ENCODE assay signal across 3 cellular contexts in genomic region chr4:2846172-2846571, GRCh38.
TF ChIP-seq lines count a peak whose summit lies in the region.

No MANE protein-coding gene starts in this region.

TF ChIP-seq in SK-N-SH, 30 proteins besides CTCF, POLR2A, EP300 and RAD21 (continued from another document):
- TF ChIP-seq TEAD4 (IDR thresholded peaks at IDR 0.05; ENCODE audit: borderline replicate concordance, insufficient read depth) (no peak), CHD2 (IDR thresholded peaks at IDR 0.05; ENCODE audit: low read length, partially characterized antibody) (no peak), RXRA (IDR thresholded peaks at IDR 0.05; ENCODE audit: borderline replicate concordance, low read depth) (no peak), TCF12 (IDR thresholded peaks at IDR 0.05) (no peak), GATA2 (CRISPR knock-in tag; IDR thresholded peaks at IDR 0.05) (no peak), SIN3A (IDR thresholded peaks at IDR 0.05; ENCODE audit: borderline replicate concordance, low read depth, low read length) (no peak), MXI1 (IDR thresholded peaks at IDR 0.05; ENCODE audit: low read depth, low read length) (no peak), YY1 (IDR thresholded peaks at IDR 0.05; ENCODE audit: low read depth) (no peak), NFIC (IDR thresholded peaks at IDR 0.05; ENCODE audit: borderline replicate concordance) (no peak), REST (IDR thresholded peaks at IDR 0.05; ENCODE audit: low read depth, low read length) (no peak), NRF1 (IDR thresholded peaks at IDR 0.05; ENCODE audit: low read depth, low read length) (no peak), FOSL2 (IDR thresholded peaks at IDR 0.05; ENCODE audit: borderline replicate concordance, low read depth) (no peak)

TF ChIP-seq in SK-N-SH treated with all-trans-retinoic acid at 6 μM for 48 hours, 23 proteins besides CTCF, POLR2A, EP300 and RAD21 (continued from another document):
- no peak for TF ChIP-seq ZNF565 (CRISPR knock-in tag; conservative IDR thresholded peaks at IDR 0.05; ENCODE audit: low read depth)
- no peak for TF ChIP-seq BACH2 (CRISPR knock-in tag; IDR thresholded peaks at IDR 0.05; ENCODE audit: borderline replicate concordance)

TF ChIP-seq in neural cell, 6 proteins besides CTCF, POLR2A, EP300 and RAD21:
- TF ChIP-seq MXI1 (conservative IDR thresholded peaks at IDR 0.05; ENCODE audit: poor library complexity, severe bottlenecking) (no peak), POLR2AphosphoS5 (IDR thresholded peaks at IDR 0.05) (no peak), SMC3 (conservative IDR thresholded peaks at IDR 0.05; ENCODE audit: poor library complexity) (no peak), EZH2 (IDR thresholded peaks at IDR 0.05; ENCODE audit: borderline replicate concordance, insufficient read depth, low read length, poor library complexity, severe bottlenecking) (no peak), TAF1 (IDR thresholded peaks at IDR 0.05; ENCODE audit: low read depth) (no peak), REST (IDR thresholded peaks at IDR 0.05; ENCODE audit: borderline replicate concordance) (no peak)
